16 cellular contexts compared by ENCODE assay signal in genomic region chr4:84502333-84502954, GRCh38. TPM values are rescaled to one million over a fixed set of nuclear protein-coding genes. Genes with fewer than 3 reads are reported as not detected.
DNase-seq lines count a peak whose midpoint lies in the region; ATAC-seq and TF ChIP-seq lines count a peak whose summit lies in the region.
"Had no signal": no experiment of that assay in that cellular context is flagged by ENCODE, and none has a peak within 500 bp of the region (broad histone marks: within the 10 kb centered on the region; RNA-seq: fewer than 3 reads in every experiment).

No MANE protein-coding gene starts in this region.

- H3K4me3 Mint-ChIP-seq in WTC11 (peak overlapping the region; percentile 56), neural progenitor cell (peak overlapping the region; percentile 18)
- H3K4me3 Mint-ChIP-seq: CD8-positive, alpha-beta T cell had no signal

- no peak for TF ChIP-seq POLR2A in esophagus squamous epithelium (IDR thresholded peaks at IDR 0.05)

- H3K4me2 ChIP-seq in neural progenitor cell: no peak overlapping the region

- no peaks in the 10 kb centered on the region for H3K9me3 ChIP-seq in esophagus squamous epithelium
- H3K9me3 ChIP-seq in neural progenitor cell (ENCODE audit: low read depth): no peaks in the 10 kb centered on the region

- H3K36me3 Mint-ChIP-seq in WTC11 (no peaks in the 10 kb centered on the region), neural progenitor cell (no peaks in the 10 kb centered on the region)
- H3K36me3 Mint-ChIP-seq: CD8-positive, alpha-beta T cell had no signal

- no peak overlapping the region for H3K9ac ChIP-seq in neural progenitor cell

- intact Hi-C loops in esophagus squamous epithelium (cut with DNase I): no loop called here

- H3K36me3 ChIP-seq in esophagus squamous epithelium (no peaks in the 10 kb centered on the region), neural progenitor cell (no peaks in the 10 kb centered on the region)

- H3K27ac ChIP-seq in esophagus squamous epithelium (peak overlapping the region; percentile 52 to 92 (median 88)), neural progenitor cell (no peak overlapping the region)
- H3K27ac ChIP-seq: 22Rv1 had no signal

- TF ChIP-seq CTCF in WTC11 (IDR thresholded peaks at IDR 0.05) (no peak), esophagus squamous epithelium (IDR thresholded peaks at IDR 0.05) (no peak), neural progenitor cell (IDR thresholded peaks at IDR 0.05) (no peak)

- ATAC-seq in WTC11: no peak
- ATAC-seq: CD8-positive, alpha-beta T cell; HCT116; Right ventricle myocardium inferior had no signal

- DNase-seq in DMS53 (lab: John Stamatoyannopoulos, UW) (peak; percentile 14), DMS53 treated with DMSO at 0.1 percent for 48 hours (lab: John Stamatoyannopoulos, UW; ENCODE audit: unreplicated experiment) (no peak), WTC11 (ENCODE audit: low spot score) (no peak), esophagus squamous epithelium (lab: John Stamatoyannopoulos, UW) (no peak), neural progenitor cell (ENCODE audit: low spot score) (no peak), NCI-H510A (lab: John Stamatoyannopoulos, UW) (no peak), germinal center (ENCODE audit: low spot score) (no peak), mucosa of gallbladder (ENCODE audit: low spot score) (no peak)
- DNase-seq: CD8-positive, alpha-beta T cell; NCI-H1048; NCI-H345; NCI-H774 had no signal

- no peaks in the 10 kb centered on the region for H3K9me3 Mint-ChIP-seq in WTC11
- H3K9me3 Mint-ChIP-seq in neural progenitor cell: no peaks in the 10 kb centered on the region

- peaks cover 49% of the 10 kb centered on the region for H3K4me1 Mint-ChIP-seq in WTC11
- peaks cover 24% of the 10 kb centered on the region for H3K4me1 Mint-ChIP-seq in neural progenitor cell

- no peaks in the 10 kb centered on the region for H3K79me2 ChIP-seq in neural progenitor cell (ENCODE audit: low read depth)

- 33 to 35% methylated on average over 14 of the region's 14 CpGs for WGBS in esophagus squamous epithelium, 2 donors

- no peak overlapping the region for H3K27ac Mint-ChIP-seq in WTC11
- no peak overlapping the region for H3K27ac Mint-ChIP-seq in neural progenitor cell
- H3K27ac Mint-ChIP-seq: CD8-positive, alpha-beta T cell had no signal

- H3K4me1 ChIP-seq in esophagus squamous epithelium (peaks cover 9 to 38% (median 17%) of the 10 kb centered on the region in 3 donors), neural progenitor cell (peaks cover 27% of the 10 kb centered on the region)

- POLR2A ChIA-PET in WTC11 (lab: Charles Lee): no interaction called here

- CTCF ChIA-PET in WTC11 (lab: Charles Lee): interaction anchor here (0.6 to 9.8 kb wide), 3 partner anchors 11 to 59 kb away, joined by 3 to 242 read pairs (median 8); no protein-coding TSS in a partner anchor

- H3K27me3 ChIP-seq in esophagus squamous epithelium: peaks cover 7 to 100% (median 25%) of the 10 kb centered on the region in 4 donors
- H3K27me3 ChIP-seq in neural progenitor cell: peaks cover 99% of the 10 kb centered on the region

- peaks cover 38% of the 10 kb centered on the region for H3F3A ChIP-seq in neural progenitor cell (ENCODE audit: low read depth)

- peaks cover 39% of the 10 kb centered on the region for H4K20me1 ChIP-seq in neural progenitor cell (ENCODE audit: low read depth)

- H3K27me3 Mint-ChIP-seq in WTC11 (ENCODE audit: low read depth) (peaks cover 80% of the 10 kb centered on the region), neural progenitor cell (ENCODE audit: insufficient read depth, low read depth) (peaks cover 60% of the 10 kb centered on the region)

- H3K4me3 ChIP-seq in esophagus squamous epithelium (peak overlapping the region; percentile 4 to 71 (median 60)), neural progenitor cell (no peak overlapping the region)

- no peak overlapping the region for H2AFZ ChIP-seq in neural progenitor cell (replicated peaks)

TF ChIP-seq in WTC11, 78 proteins besides CTCF, POLR2A, EP300 and RAD21:
- no peak for TF ChIP-seq ZNF396 (CRISPR knock-in tag; IDR thresholded peaks at IDR 0.05; ENCODE audit: borderline replicate concordance)
- TF ChIP-seq ZNF219 (CRISPR knock-in tag; IDR thresholded peaks at IDR 0.05; ENCODE audit: borderline replicate concordance): no peak
- TF ChIP-seq TEAD1 (CRISPR knock-in tag; IDR thresholded peaks at IDR 0.05): no peak
TF ChIP-seq in WTC11: peak in this region for 0.

RNA-seq across cellular contexts. Expression of gene NKX6-1, which starts 3.4 kb away (rescaled TPM):
- 0.09 to 0.14 TPM (median 0.09 TPM) in 3 replicates for total RNA-seq in WTC11 (2021)
- 10 to 100 TPM in 1 of 4 donors, 1 to 10 TPM in 1, under 1 TPM in 2; 0.66 to 10.5 (median 2.0) TPM for total RNA-seq in esophagus squamous epithelium
- total RNA-seq in neural progenitor cell (ENCODE audit: low replicate concordance): 0.79 and 1.1 TPM in 2 replicates
- not detected for total RNA-seq in mucosa of gallbladder
- total RNA-seq: CD8-positive, alpha-beta T cell; HT-29; Right ventricle myocardium inferior had no signal
